ENCODE assay signal across 20 cellular contexts in genomic region chr14:88829685-88830302, GRCh38. TPM values are rescaled to one million over a fixed set of nuclear protein-coding genes. Genes with fewer than 3 reads are reported as not detected.
DNase-seq lines count a peak whose midpoint lies in the region; TF ChIP-seq lines count a peak whose summit lies in the region.
"Had no signal": no experiment of that assay in that cellular context is flagged by ENCODE, and none has a peak within 500 bp of the region (broad histone marks: within the 10 kb centered on the region; RNA-seq: fewer than 3 reads in every experiment).

No MANE protein-coding gene starts in this region.

- H3K9me3 Mint-ChIP-seq in neural crest cell, result peaks cover 7% of the 10 kb centered on the region
- H3K9me3 Mint-ChIP-seq: activated T-helper 2 cell treated with anti-CD3 and anti-CD28 coated beads, Interferon-gamma antibody, Interleukin-2, Interleukin-4, amounts not matched to agents 10 μg/mL and 5 μg/mL and 100 μg/mL, durations not matched to agents 14 hours and 24 hours and 36 hours; immature natural killer cell; T-helper 2 cell treated with Interferon-gamma antibody and Interleukin-4, amounts not matched to agents 5 μg/mL and 100 μg/mL, for 36 hours had no signal

- intact Hi-C loops in ascending aorta (cut with DNase I) (loop anchor here (5.0 to 10.0 kb wide), 3 partner anchors 277 to 1575 kb away; partner anchors contain the start of gene FOXN3), spleen (cut with DNase I; ENCODE audit: low total_unique reads) (no loop called here), ovary (cut with DNase I) (no loop called here)

- H3K4me1 Mint-ChIP-seq in neural crest cell, result peaks cover 49% of the 10 kb centered on the region

- H3K4me1 ChIP-seq in ascending aorta (peaks cover 4 to 17% of the 10 kb centered on the region in 2 donors), spleen (peaks cover 0 to 27% (median 17%) of the 10 kb centered on the region in 6 donors), ovary (ENCODE audit: insufficient read depth) (peaks cover 22% of the 10 kb centered on the region)

- 54 to 78% (median 62%) methylated on average over 4 of the region's 4 CpGs for WGBS in spleen, 5 donors
- 29 to 60% (median 35%) methylated on average over 4 of the region's 4 CpGs for WGBS in ovary, 3 donors

- H3K36me3 ChIP-seq in ascending aorta (no peaks in the 10 kb centered on the region), spleen (no peaks in the 10 kb centered on the region), ovary (no peaks in the 10 kb centered on the region)
- H3K36me3 ChIP-seq: SJCRH30, stomach had no signal

- H3K27ac ChIP-seq in ascending aorta (peak overlapping the region; percentile 27 to 81), spleen (peak overlapping the region in 2 of 8 donors; percentile 2 to 34), caudate nucleus (ENCODE audit: low read depth, low read length) (no peak overlapping the region), ovary (peak overlapping the region in 1 of 2 donors; percentile 87)
- H3K27ac ChIP-seq: PC-9, SJCRH30, stomach had no signal

- DNase-seq in DMS 273 (lab: John Stamatoyannopoulos, UW; ENCODE audit: unreplicated experiment) (peak; percentile 58), NCI-H2227 (lab: John Stamatoyannopoulos, UW; ENCODE audit: unreplicated experiment) (peak; percentile 10), ascending aorta (ENCODE audit: low spot score in 2 of 2) (no peak), neural crest cell (ENCODE audit: low read depth, low spot score) (no peak), spleen (no peak), caudate nucleus (lab: John Stamatoyannopoulos, UW) (no peak), NCI-H187 (lab: John Stamatoyannopoulos, UW) (no peak), ovary (no peak)
- DNase-seq: central memory CD4-positive, alpha-beta T cell; effector CD8-positive, alpha-beta T cell; head of caudate nucleus; immature natural killer cell; NCI-H1930; NCI-H510A; PC-9; SJCRH30; stimulated activated CD4-positive, alpha-beta T cell treated with anti-CD3 and anti-CD28 coated beads, Interleukin-1b, Interleukin-23, amount 100 ng/mL, for 48 hours; stomach had no signal

- H3K4me3 ChIP-seq in ascending aorta (no peak overlapping the region), spleen (no peak overlapping the region), ovary (no peak overlapping the region)
- H3K4me3 ChIP-seq: PC-9, SJCRH30, stomach had no signal

- H3K27me3 ChIP-seq in ascending aorta (no peaks in the 10 kb centered on the region), spleen (replicated peaks in 1 of 7) (no peaks in the 10 kb centered on the region), ovary (no peaks in the 10 kb centered on the region)
- H3K27me3 ChIP-seq: SJCRH30, stomach had no signal

- peak overlapping the region; percentile 8 for H3K27ac Mint-ChIP-seq in neural crest cell (ENCODE audit: unreplicated experiment)
- H3K27ac Mint-ChIP-seq: activated T-helper 2 cell treated with anti-CD3 and anti-CD28 coated beads, Interferon-gamma antibody, Interleukin-2, Interleukin-4, amounts not matched to agents 10 μg/mL and 5 μg/mL and 100 μg/mL, durations not matched to agents 14 hours and 24 hours and 36 hours; immature natural killer cell; T-helper 2 cell treated with Interferon-gamma antibody and Interleukin-4, amounts not matched to agents 5 μg/mL and 100 μg/mL, for 36 hours had no signal

- no peak for TF ChIP-seq EP300 in ovary (IDR thresholded peaks at IDR 0.05)

- no peaks in the 10 kb centered on the region for H3K9me3 ChIP-seq in ascending aorta
- H3K9me3 ChIP-seq in spleen, result no peaks in the 10 kb centered on the region
- no peaks in the 10 kb centered on the region for H3K9me3 ChIP-seq in ovary
- H3K9me3 ChIP-seq: SJCRH30, stomach had no signal

- no peak overlapping the region for H3K4me3 Mint-ChIP-seq in neural crest cell
- H3K4me3 Mint-ChIP-seq: immature natural killer cell; T-helper 2 cell treated with Interferon-gamma antibody and Interleukin-4, amounts not matched to agents 5 μg/mL and 100 μg/mL, for 36 hours had no signal

- H3K27me3 Mint-ChIP-seq in neural crest cell (ENCODE audit: low read depth), result no peaks in the 10 kb centered on the region

- H3K36me3 Mint-ChIP-seq in neural crest cell (ENCODE audit: low read depth), result peaks cover 20% of the 10 kb centered on the region
- H3K36me3 Mint-ChIP-seq: immature natural killer cell had no signal

- TF ChIP-seq CTCF in ascending aorta (IDR thresholded peaks at IDR 0.05) (no peak), neural crest cell (conservative IDR thresholded peaks at IDR 0.05) (no peak), spleen (IDR thresholded peaks at IDR 0.05 in 8 of 11, conservative IDR thresholded peaks at IDR 0.05 in 3 of 11) (no peak), ovary (IDR thresholded peaks at IDR 0.05) (no peak)

- TF ChIP-seq POLR2A in spleen (IDR thresholded peaks at IDR 0.05) (no peak), ovary (IDR thresholded peaks at IDR 0.05) (no peak)

RNA-seq across cellular contexts. Expression of gene TTC8, which starts 5.3 kb away (rescaled TPM):
- total RNA-seq in ascending aorta (24.4 TPM), neural crest cell (24.7 and 29.1 TPM in 2 replicates), spleen (10 to 100 TPM; 10.4 to 23.6 (median 17.6) TPM), ovary (10 to 100 TPM; 40.3 to 98.1 (median 73.2) TPM)
- polyA plus RNA-seq in spleen (1 to 10 TPM; 4.5 to 9.2 (median 7.4) TPM), ovary (10 to 100 TPM; 50.7 to 66.4 TPM)

RNA-seq across cellular contexts. Expression of gene EML5, which starts 37.0 kb away (rescaled TPM):
- total RNA-seq in ascending aorta (0.21 TPM), neural crest cell (1.3 TPM in 2 replicates), spleen (1 to 10 TPM; 1.8 to 3.8 (median 2.7) TPM), ovary (10 to 100 TPM in 6 of 7 donors, 1 to 10 TPM in 1; 8.5 to 86.5 (median 37.0) TPM)
- polyA plus RNA-seq in spleen (under 1 TPM; 0.21 to 0.38 (median 0.37) TPM), ovary (10 to 100 TPM in 1 of 2 donors, 1 to 10 TPM in 1; 5.7 to 15.8 TPM)

Comparison
In these comparisons a context has a peak if more than half of its experiments do, and no peak if none do; other contexts are left out.
1. DNase-seq: peak in DMS 273 (single experiment) and NCI-H2227 (single experiment); none in ascending aorta (0 of 2), neural crest cell (single experiment), spleen (single experiment), caudate nucleus (0 of 61), NCI-H187 (0 of 2) and ovary (0 of 5).